In genomic region chr9:8429157-8429556, GRCh38 we compare ENCODE assay signal across 17 cellular contexts.
A peak's percentile ranks its signal among the peaks of the same experiment; 100 is the strongest.
DNase-seq lines count a peak whose midpoint lies in the region; ATAC-seq and TF ChIP-seq lines count a peak whose summit lies in the region.
"Had no signal": no experiment of that assay in that cellular context is flagged by ENCODE, and none has a peak within 500 bp of the region (broad histone marks: within the 10 kb centered on the region; RNA-seq: fewer than 3 reads in every experiment).

No MANE protein-coding gene starts in this region.

- POLR2A ChIA-PET in activated CD8-positive, alpha-beta T cell treated with anti-CD3 and anti-CD28 coated beads for 36 hours (lab: Charles Lee): no interaction called here
- POLR2A ChIA-PET in activated CD8-positive, alpha-beta T cell treated with anti-CD3 and anti-CD28 coated beads, Interleukin-2, amount 10 ng/mL, durations not matched to agents 7 days and 5 days (lab: Charles Lee): no interaction called here

- H3K27me3 Mint-ChIP-seq in activated CD8-positive, alpha-beta T cell treated with anti-CD3 and anti-CD28 coated beads for 36 hours: peaks cover 2% of the 10 kb centered on the region
- no peaks in the 10 kb centered on the region for H3K27me3 Mint-ChIP-seq in activated CD8-positive, alpha-beta T cell treated with anti-CD3 and anti-CD28 coated beads, Interleukin-2, amount 10 ng/mL, durations not matched to agents 7 days and 5 days (ENCODE audit: low read depth)
- no peaks in the 10 kb centered on the region for H3K27me3 Mint-ChIP-seq in activated T-helper 2 cell treated with anti-CD3 and anti-CD28 coated beads, Interferon-gamma antibody, Interleukin-2, Interleukin-4, amounts not matched to agents 10 μg/mL and 5 μg/mL and 100 μg/mL, durations not matched to agents 14 hours and 24 hours and 36 hours (ENCODE audit: low read depth)
- H3K27me3 Mint-ChIP-seq in stimulated activated naive CD8-positive, alpha-beta T cell treated with anti-CD3 and anti-CD28 coated beads, Interleukin-15, Interleukin-2, amounts not matched to agents 100 ng/mL and 50 ng/mL, for 24 hours: no peaks in the 10 kb centered on the region
- H3K27me3 Mint-ChIP-seq: CD4-positive, alpha-beta T cell had no signal

- intact Hi-C loops in activated CD8-positive, alpha-beta T cell treated with anti-CD3 and anti-CD28 coated beads for 36 hours (cut with micrococcal nuclease): no loop called here
- intact Hi-C loops in activated T-helper 2 cell treated with anti-CD3 and anti-CD28 coated beads, Interferon-gamma antibody, Interleukin-2, Interleukin-4, amounts not matched to agents 10 μg/mL and 5 μg/mL and 100 μg/mL, durations not matched to agents 14 hours and 24 hours and 36 hours (cut with micrococcal nuclease): loop anchor here (1.0 to 5.0 kb wide), 5 partner anchors 20 to 1022 kb away; partner anchors contain the start of gene DMAC1

- peak; percentile 36 for ATAC-seq in activated CD8-positive, alpha-beta T cell treated with anti-CD3 and anti-CD28 coated beads for 36 hours
- ATAC-seq in activated CD8-positive, alpha-beta T cell treated with anti-CD3 and anti-CD28 coated beads, Interleukin-2, amount 10 ng/mL, durations not matched to agents 7 days and 5 days: no peak
- peak; percentile 39 for ATAC-seq in HG02981 (IDR thresholded peaks at IDR 0.05; ENCODE audit: unreplicated experiment)

- peaks cover 29% of the 10 kb centered on the region for H3K4me1 Mint-ChIP-seq in activated CD8-positive, alpha-beta T cell treated with anti-CD3 and anti-CD28 coated beads for 36 hours (ENCODE audit: low read depth)
- H3K4me1 Mint-ChIP-seq in activated CD8-positive, alpha-beta T cell treated with anti-CD3 and anti-CD28 coated beads, Interleukin-2, amount 10 ng/mL, durations not matched to agents 7 days and 5 days (ENCODE audit: low read depth): peaks cover 16% of the 10 kb centered on the region
- H3K4me1 Mint-ChIP-seq in activated T-helper 2 cell treated with anti-CD3 and anti-CD28 coated beads, Interferon-gamma antibody, Interleukin-2, Interleukin-4, amounts not matched to agents 10 μg/mL and 5 μg/mL and 100 μg/mL, durations not matched to agents 14 hours and 24 hours and 36 hours (ENCODE audit: low read depth): peaks cover 39% of the 10 kb centered on the region
- peaks cover 48% of the 10 kb centered on the region for H3K4me1 Mint-ChIP-seq in stimulated activated naive CD8-positive, alpha-beta T cell treated with anti-CD3 and anti-CD28 coated beads, Interleukin-15, Interleukin-2, amounts not matched to agents 100 ng/mL and 50 ng/mL, for 24 hours (ENCODE audit: low read depth)

- H3K36me3 ChIP-seq in H7 (replicated peaks; ENCODE audit: control insufficient read depth, insufficient read depth, low read length): no peaks in the 10 kb centered on the region

- H3K27ac Mint-ChIP-seq in activated CD8-positive, alpha-beta T cell treated with anti-CD3 and anti-CD28 coated beads for 36 hours: no peak overlapping the region
- no peak overlapping the region for H3K27ac Mint-ChIP-seq in activated CD8-positive, alpha-beta T cell treated with anti-CD3 and anti-CD28 coated beads, Interleukin-2, amount 10 ng/mL, durations not matched to agents 7 days and 5 days
- peak overlapping the region; percentile 78 for H3K27ac Mint-ChIP-seq in activated T-helper 2 cell treated with anti-CD3 and anti-CD28 coated beads, Interferon-gamma antibody, Interleukin-2, Interleukin-4, amounts not matched to agents 10 μg/mL and 5 μg/mL and 100 μg/mL, durations not matched to agents 14 hours and 24 hours and 36 hours
- peak overlapping the region; percentile 73 for H3K27ac Mint-ChIP-seq in stimulated activated naive CD8-positive, alpha-beta T cell treated with anti-CD3 and anti-CD28 coated beads, Interleukin-15, Interleukin-2, amounts not matched to agents 100 ng/mL and 50 ng/mL, for 24 hours
- H3K27ac Mint-ChIP-seq: CD4-positive, alpha-beta T cell had no signal

- CTCF ChIA-PET in activated CD8-positive, alpha-beta T cell treated with anti-CD3 and anti-CD28 coated beads for 36 hours (lab: Charles Lee): no interaction called here
- CTCF ChIA-PET in activated CD8-positive, alpha-beta T cell treated with anti-CD3 and anti-CD28 coated beads, Interleukin-2, amount 10 ng/mL, durations not matched to agents 7 days and 5 days (lab: Charles Lee): no interaction called here

- no peak for TF ChIP-seq CTCF in activated CD8-positive, alpha-beta T cell treated with anti-CD3 and anti-CD28 coated beads for 36 hours (IDR thresholded peaks at IDR 0.05)

- H3K27me3 ChIP-seq in H7 (ENCODE audit: control insufficient read depth, insufficient read depth, low read length): no peaks in the 10 kb centered on the region

- DNase-seq in activated CD8-positive, alpha-beta T cell treated with anti-CD3 and anti-CD28 coated beads for 36 hours: no peak
- DNase-seq in activated CD8-positive, alpha-beta T cell treated with anti-CD3 and anti-CD28 coated beads, Interleukin-2, amount 10 ng/mL, durations not matched to agents 7 days and 5 days: no peak
- DNase-seq in activated T-helper 2 cell treated with anti-CD3 and anti-CD28 coated beads, Interferon-gamma antibody, Interleukin-2, Interleukin-4, amounts not matched to agents 10 μg/mL and 5 μg/mL and 100 μg/mL, durations not matched to agents 14 hours and 24 hours and 36 hours (ENCODE audit: low spot score): no peak
- DNase-seq in H7 (no peak), globus pallidus (ENCODE audit: low spot score) (no peak)
- DNase-seq: AML-193; CD4-positive, alpha-beta T cell; DMS79; GDM1; Karpas-422; NCI-H1930; NCI-H2171; NCI-H446 treated with DMSO at 0.1 percent for 48 hours; NCI-H748 treated with DMSO at 0.1 percent for 48 hours; Right ventricle myocardium superior had no signal

- H3K4me3 Mint-ChIP-seq in activated CD8-positive, alpha-beta T cell treated with anti-CD3 and anti-CD28 coated beads for 36 hours: no peak overlapping the region
- H3K4me3 Mint-ChIP-seq in activated CD8-positive, alpha-beta T cell treated with anti-CD3 and anti-CD28 coated beads, Interleukin-2, amount 10 ng/mL, durations not matched to agents 7 days and 5 days: no peak overlapping the region
- H3K4me3 Mint-ChIP-seq in activated T-helper 2 cell treated with anti-CD3 and anti-CD28 coated beads, Interferon-gamma antibody, Interleukin-2, Interleukin-4, amounts not matched to agents 10 μg/mL and 5 μg/mL and 100 μg/mL, durations not matched to agents 14 hours and 24 hours and 36 hours (ENCODE audit: low read depth): no peak overlapping the region
- peak overlapping the region; percentile 5 for H3K4me3 Mint-ChIP-seq in stimulated activated naive CD8-positive, alpha-beta T cell treated with anti-CD3 and anti-CD28 coated beads, Interleukin-15, Interleukin-2, amounts not matched to agents 100 ng/mL and 50 ng/mL, for 24 hours
- H3K4me3 Mint-ChIP-seq: CD4-positive, alpha-beta T cell had no signal

- H3K36me3 Mint-ChIP-seq in activated CD8-positive, alpha-beta T cell treated with anti-CD3 and anti-CD28 coated beads for 36 hours (ENCODE audit: low read depth): no peaks in the 10 kb centered on the region
- no peaks in the 10 kb centered on the region for H3K36me3 Mint-ChIP-seq in activated CD8-positive, alpha-beta T cell treated with anti-CD3 and anti-CD28 coated beads, Interleukin-2, amount 10 ng/mL, durations not matched to agents 7 days and 5 days (ENCODE audit: low read depth)
- peaks cover 6% of the 10 kb centered on the region for H3K36me3 Mint-ChIP-seq in activated T-helper 2 cell treated with anti-CD3 and anti-CD28 coated beads, Interferon-gamma antibody, Interleukin-2, Interleukin-4, amounts not matched to agents 10 μg/mL and 5 μg/mL and 100 μg/mL, durations not matched to agents 14 hours and 24 hours and 36 hours (ENCODE audit: low read depth)
- no peaks in the 10 kb centered on the region for H3K36me3 Mint-ChIP-seq in stimulated activated naive CD8-positive, alpha-beta T cell treated with anti-CD3 and anti-CD28 coated beads, Interleukin-15, Interleukin-2, amounts not matched to agents 100 ng/mL and 50 ng/mL, for 24 hours (ENCODE audit: low read depth)

- no peaks in the 10 kb centered on the region for H3K9me3 Mint-ChIP-seq in activated CD8-positive, alpha-beta T cell treated with anti-CD3 and anti-CD28 coated beads for 36 hours
- H3K9me3 Mint-ChIP-seq in activated CD8-positive, alpha-beta T cell treated with anti-CD3 and anti-CD28 coated beads, Interleukin-2, amount 10 ng/mL, durations not matched to agents 7 days and 5 days (ENCODE audit: insufficient read depth): no peaks in the 10 kb centered on the region
- H3K9me3 Mint-ChIP-seq in activated T-helper 2 cell treated with anti-CD3 and anti-CD28 coated beads, Interferon-gamma antibody, Interleukin-2, Interleukin-4, amounts not matched to agents 10 μg/mL and 5 μg/mL and 100 μg/mL, durations not matched to agents 14 hours and 24 hours and 36 hours: peaks cover 4% of the 10 kb centered on the region
- H3K9me3 Mint-ChIP-seq in stimulated activated naive CD8-positive, alpha-beta T cell treated with anti-CD3 and anti-CD28 coated beads, Interleukin-15, Interleukin-2, amounts not matched to agents 100 ng/mL and 50 ng/mL, for 24 hours: no peaks in the 10 kb centered on the region
- H3K9me3 Mint-ChIP-seq: CD4-positive, alpha-beta T cell had no signal

- no peak overlapping the region for H3K4me3 ChIP-seq in H7 (ENCODE audit: insufficient read depth, low read depth, low read length)

Comparison
In these comparisons a context has a peak if more than half of its experiments do, and no peak if none do; other contexts are left out.
1. H3K27ac Mint-ChIP-seq: peak in activated T-helper 2 cell treated with anti-CD3 and anti-CD28 coated beads, Interferon-gamma antibody, Interleukin-2, Interleukin-4, amounts not matched to agents 10 μg/mL and 5 μg/mL and 100 μg/mL, durations not matched to agents 14 hours and 24 hours and 36 hours (single experiment) and stimulated activated naive CD8-positive, alpha-beta T cell treated with anti-CD3 and anti-CD28 coated beads, Interleukin-15, Interleukin-2, amounts not matched to agents 100 ng/mL and 50 ng/mL, for 24 hours (single experiment); none in activated CD8-positive, alpha-beta T cell treated with anti-CD3 and anti-CD28 coated beads for 36 hours (single experiment) and activated CD8-positive, alpha-beta T cell treated with anti-CD3 and anti-CD28 coated beads, Interleukin-2, amount 10 ng/mL, durations not matched to agents 7 days and 5 days (single experiment).